31 cellular contexts compared by ENCODE assay signal in genomic region chr22:25369133-25369532, GRCh38.
"Had no signal": no experiment of that assay in that cellular context is flagged by ENCODE, and none has a peak within 500 bp of the region (broad histone marks: within the 10 kb centered on the region; RNA-seq: fewer than 3 reads in every experiment).

No MANE protein-coding gene starts in this region.

- H3K9me3 ChIP-seq: adrenal gland, body of pancreas, esophagus muscularis mucosa, left lung, lower lobe of right lung, mucosa of descending colon, psoas muscle, sigmoid colon, thoracic aorta, uterus had no signal

- H3K9me3 Mint-ChIP-seq: activated naive CD4-positive, alpha-beta T cell treated with anti-CD3 and anti-CD28 coated beads, Interleukin-2, amount 50 U/mL, for 72 hours; endodermal cell; nephron; stimulated activated effector memory CD8-positive, alpha-beta T cell treated with anti-CD3 and anti-CD28 coated beads, Interleukin-12 subunit alpha, Interleukin-12 subunit beta, amount 100 ng/mL, for 72 hours; stimulated activated naive CD8-positive, alpha-beta T cell treated with anti-CD3 and anti-CD28 coated beads, Interleukin-15, Interleukin-2, amounts not matched to agents 100 ng/mL and 50 ng/mL, for 24 hours had no signal

- H2AFZ ChIP-seq: parathyroid adenoma had no signal

- H3K27me3 ChIP-seq: adrenal gland, body of pancreas, cardiac muscle cell, esophagus muscularis mucosa, foreskin keratinocyte, left lung, sigmoid colon, uterus had no signal

- H3K36me3 ChIP-seq: adrenal gland, cardiac muscle cell, thoracic aorta, uterus had no signal

- H3K9ac ChIP-seq: parathyroid adenoma had no signal

- H3K27me3 Mint-ChIP-seq: activated CD4-positive, alpha-beta T cell treated with anti-CD3 and anti-CD28 coated beads for 36 hours; activated CD8-positive, alpha-beta memory T cell treated with anti-CD3 and anti-CD28 coated beads, Interleukin-2, amount 10 ng/mL, durations not matched to agents 7 days and 5 days; stimulated activated naive CD8-positive, alpha-beta T cell treated with anti-CD3 and anti-CD28 coated beads, Interleukin-15, Interleukin-2, amounts not matched to agents 100 ng/mL and 50 ng/mL, for 24 hours had no signal

- FAIRE-seq: small intestine had no signal

- H3K4me1 ChIP-seq: body of pancreas, parathyroid adenoma, psoas muscle, uterus had no signal

- DNase-seq: activated CD4-positive, alpha-beta T cell treated with anti-CD3 and anti-CD28 coated beads for 36 hours; activated CD4-positive, CD25-positive, alpha-beta regulatory T cell; activated CD8-positive, alpha-beta memory T cell treated with anti-CD3 and anti-CD28 coated beads, Interleukin-2, amount 10 ng/mL, durations not matched to agents 7 days and 5 days; activated CD8-positive, alpha-beta T cell treated with anti-CD3 and anti-CD28 coated beads, Interleukin-2, amount 10 ng/mL, durations not matched to agents 7 days and 5 days; activated naive CD4-positive, alpha-beta T cell; activated T-cell treated with anti-CD3 and anti-CD28 coated beads, Interleukin-2, amount 50 U/mL, for 48 hours; adrenal gland; aorta; body of pancreas; cerebellar nuclear complex; cortex of kidney; endodermal cell; foreskin keratinocyte; kidney glomerular epithelial cell; lower lobe of right lung; mucosa of descending colon; psoas muscle; sigmoid colon; small intestine; stimulated activated CD4-positive, alpha-beta T cell treated with anti-CD3 and anti-CD28 coated beads, Interleukin-4, amount 100 ng/mL, for 24 hours; trophoblast cell; uterus had no signal

- H3K27ac ChIP-seq: adrenal gland, body of pancreas, cardiac muscle cell, esophagus muscularis mucosa, foreskin keratinocyte, left lung, lower lobe of right lung, parathyroid adenoma, psoas muscle, sigmoid colon, thoracic aorta, uterus had no signal

- ATAC-seq: activated CD4-positive, alpha-beta T cell treated with anti-CD3 and anti-CD28 coated beads for 36 hours; activated CD8-positive, alpha-beta memory T cell treated with anti-CD3 and anti-CD28 coated beads, Interleukin-2, amount 10 ng/mL, durations not matched to agents 7 days and 5 days; activated CD8-positive, alpha-beta T cell treated with anti-CD3 and anti-CD28 coated beads, Interleukin-2, amount 10 ng/mL, durations not matched to agents 7 days and 5 days; activated naive CD4-positive, alpha-beta T cell treated with anti-CD3 and anti-CD28 coated beads, Interleukin-2, amount 50 U/mL, for 72 hours; body of pancreas; foreskin keratinocyte; left lung; lower lobe of right lung; mucosa of descending colon; psoas muscle; stimulated activated effector memory CD8-positive, alpha-beta T cell treated with anti-CD3 and anti-CD28 coated beads, Interleukin-12 subunit alpha, Interleukin-12 subunit beta, amount 100 ng/mL, for 72 hours had no signal

- H3K27ac Mint-ChIP-seq: activated CD4-positive, alpha-beta T cell treated with anti-CD3 and anti-CD28 coated beads for 36 hours; activated CD8-positive, alpha-beta T cell treated with anti-CD3 and anti-CD28 coated beads, Interleukin-2, amount 10 ng/mL, durations not matched to agents 7 days and 5 days; endodermal cell; stimulated activated naive CD8-positive, alpha-beta T cell treated with anti-CD3 and anti-CD28 coated beads, Interleukin-15, Interleukin-2, amounts not matched to agents 100 ng/mL and 50 ng/mL, for 24 hours had no signal

- H3K36me3 Mint-ChIP-seq: activated naive CD4-positive, alpha-beta T cell treated with anti-CD3 and anti-CD28 coated beads, Interleukin-2, amount 50 U/mL, for 72 hours had no signal

- H3K4me3 Mint-ChIP-seq: activated CD4-positive, alpha-beta T cell treated with anti-CD3 and anti-CD28 coated beads for 36 hours; activated CD8-positive, alpha-beta memory T cell treated with anti-CD3 and anti-CD28 coated beads, Interleukin-2, amount 10 ng/mL, durations not matched to agents 7 days and 5 days; activated CD8-positive, alpha-beta T cell treated with anti-CD3 and anti-CD28 coated beads, Interleukin-2, amount 10 ng/mL, durations not matched to agents 7 days and 5 days; endodermal cell; nephron; stimulated activated effector memory CD8-positive, alpha-beta T cell treated with anti-CD3 and anti-CD28 coated beads, Interleukin-12 subunit alpha, Interleukin-12 subunit beta, amount 100 ng/mL, for 72 hours; stimulated activated naive CD8-positive, alpha-beta T cell treated with anti-CD3 and anti-CD28 coated beads, Interleukin-15, Interleukin-2, amounts not matched to agents 100 ng/mL and 50 ng/mL, for 24 hours had no signal

- H3K4me1 Mint-ChIP-seq: activated CD4-positive, alpha-beta T cell treated with anti-CD3 and anti-CD28 coated beads for 36 hours; endodermal cell had no signal

- H3K4me3 ChIP-seq: adrenal gland, body of pancreas, cardiac muscle cell, esophagus muscularis mucosa, left lung, lower lobe of right lung, mucosa of descending colon, psoas muscle, sigmoid colon, thoracic aorta, uterus had no signal
